8 cellular contexts compared by ENCODE assay signal in the genomic region with DNA sequence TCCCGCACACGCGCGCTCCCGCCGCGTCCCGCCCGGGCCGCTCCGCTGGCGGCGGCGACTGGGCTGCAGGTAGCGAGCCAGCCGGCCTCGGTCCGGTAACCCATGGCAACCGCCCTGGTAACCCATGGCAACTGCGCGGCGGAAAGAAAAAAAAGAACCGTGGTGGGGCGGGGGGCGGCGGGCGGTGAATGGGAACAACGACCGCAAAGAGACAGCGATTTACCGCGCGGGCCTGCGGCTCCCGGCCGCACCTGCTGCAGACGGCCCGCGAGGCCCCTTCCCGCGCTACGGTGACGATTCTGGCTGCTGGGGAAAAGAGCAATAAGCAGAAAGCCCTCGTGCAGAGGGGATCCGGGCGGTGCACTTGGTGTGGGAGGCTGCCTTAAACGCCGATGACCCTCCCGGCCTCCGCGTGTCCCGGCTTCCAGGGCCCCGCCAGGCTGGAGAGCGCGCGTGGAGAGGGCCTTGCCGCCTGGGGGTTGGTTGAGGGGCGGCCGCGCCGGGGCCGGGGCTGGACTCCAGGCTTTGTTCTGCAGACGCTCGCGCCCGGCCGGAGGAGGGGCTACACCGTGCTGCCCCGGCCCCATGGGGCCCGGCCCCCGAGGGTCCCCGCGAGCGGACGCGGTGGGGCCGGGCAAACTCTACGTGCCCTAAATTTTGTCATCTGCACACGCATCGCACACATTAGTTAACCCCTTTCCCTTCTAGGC.
DNase-seq lines count a peak whose midpoint lies in the region; ATAC-seq and TF ChIP-seq lines count a peak whose summit lies in the region.

No MANE protein-coding gene starts in this region.

- TF ChIP-seq CTCF in GM10248 (IDR thresholded peaks at IDR 0.05; ENCODE audit: control extremely low read depth, extremely low read depth, low read depth, missing control alignments) = no peak
- no peak for TF ChIP-seq CTCF in activated B cell treated with CpG ODN at 0.5 μM for 24 hours (IDR thresholded peaks at IDR 0.05)
- no peak for TF ChIP-seq CTCF in mucosa of descending colon (IDR thresholded peaks at IDR 0.05)

- H3K27me3 ChIP-seq in HAP-1 (ENCODE audit: low read depth) = no peaks in the 10 kb centered on the region; the same call in none of the 2 replicates
- no peaks in the 10 kb centered on the region for H3K27me3 ChIP-seq in effector memory CD4-positive, alpha-beta T cell (replicated peaks; ENCODE audit: control insufficient read depth, insufficient read depth, low read length, poor library complexity, severe bottlenecking)

- H3K4me3 Mint-ChIP-seq in activated B cell treated with CpG ODN at 0.5 μM for 24 hours = peak overlapping the region; percentile 83

- H3K4me1 ChIP-seq in HAP-1 (peaks cover 7% of the 10 kb centered on the region), mucosa of descending colon (ENCODE audit: low read depth) (no peaks in the 10 kb centered on the region)
- H3K4me1 ChIP-seq in effector memory CD4-positive, alpha-beta T cell (ENCODE audit: control insufficient read depth, insufficient read depth, low read length, poor library complexity, severe bottlenecking) = no peaks in the 10 kb centered on the region

- H3K4me3 ChIP-seq in HAP-1 (peak overlapping the region; percentile 49), mucosa of descending colon (peak overlapping the region; percentile 17)
- H3K4me3 ChIP-seq in effector memory CD4-positive, alpha-beta T cell (ENCODE audit: insufficient read depth, low read depth, low read length, poor library complexity, severe bottlenecking) = peak overlapping the region; percentile 63

- no peak overlapping the region for H3K27ac Mint-ChIP-seq in activated B cell treated with CpG ODN at 0.5 μM for 24 hours

- H3K36me3 Mint-ChIP-seq in activated B cell treated with CpG ODN at 0.5 μM for 24 hours (ENCODE audit: low read depth) = peaks cover 23% of the 10 kb centered on the region

- H3K4me1 Mint-ChIP-seq in activated B cell treated with CpG ODN at 0.5 μM for 24 hours = peaks cover 4% of the 10 kb centered on the region

- peak; percentile 46 for ATAC-seq in activated B cell treated with CpG ODN at 0.5 μM for 24 hours (ENCODE audit: low read depth)
- ATAC-seq in mucosa of descending colon = peak; percentile 70

- intact Hi-C loops in activated B cell treated with CpG ODN at 0.5 μM for 24 hours (cut with micrococcal nuclease) = loop anchor here (2.0 to 5.0 kb wide), 3 partner anchors 481 to 784 kb away; a partner anchor contains a TSS
- intact Hi-C loops in mucosa of descending colon (cut with DNase I, micrococcal nuclease) = loop anchor here in 1 of 2 donors (5.0 to 10.0 kb wide), 3 partner anchors 128 to 778 kb away; a partner anchor contains a TSS

- H3K9me3 Mint-ChIP-seq in activated B cell treated with CpG ODN at 0.5 μM for 24 hours = no peaks in the 10 kb centered on the region

- POLR2A ChIA-PET in GM10248 (lab: Yijun Ruan, JAX) = no interaction called here
- POLR2A ChIA-PET in activated B cell treated with CpG ODN at 0.5 μM for 24 hours (lab: Charles Lee) = interaction anchor here (0.6 to 2.9 kb wide), 2 partner anchors 22 to 1229 kb away, joined by 3 to 13 read pairs; no protein-coding TSS in a partner anchor

- in situ Hi-C loops in HAP-1 (cut with MboI; ENCODE audit: low sequenced_read_pairs) = no loop called here

- CTCF ChIA-PET in GM10248 (lab: Yijun Ruan, JAX) (interaction anchor here (1.0 to 3.2 kb wide), 18 partner anchors 11 to 785 kb away, joined by 3 to 26 read pairs (median 6); no protein-coding TSS in a partner anchor), activated B cell treated with CpG ODN at 0.5 μM for 24 hours (lab: Charles Lee) (interaction anchor here (1.2 to 3.7 kb wide), 13 partner anchors 8 to 820 kb away, joined by 4 to 36 read pairs (median 9); no protein-coding TSS in a partner anchor)

- H3K9me3 ChIP-seq in HAP-1 (no peaks in the 10 kb centered on the region), mucosa of descending colon (no peaks in the 10 kb centered on the region)
- no peaks in the 10 kb centered on the region for H3K9me3 ChIP-seq in effector memory CD4-positive, alpha-beta T cell (ENCODE audit: control insufficient read depth, low read length)

- DNase-seq in GM10248 (ENCODE audit: extremely low spot score) (peak; percentile 36), HAP-1 (ENCODE audit: low spot score in 2 of 2) (peak; percentile 30 to 81), NAMALWA (ENCODE audit: low spot score) (peak; percentile 80), activated B cell treated with CpG ODN at 0.5 μM for 24 hours (peak; percentile 47), mucosa of descending colon (peak; percentile 39 to 69 (median 63)), substantia nigra (lab: John Stamatoyannopoulos, UW) (peak in 43 of 49 donors; percentile 14 to 86 (median 55)), GOT3 (lab: John Stamatoyannopoulos, UW) (no peak)
- DNase-seq in effector memory CD4-positive, alpha-beta T cell = peak in 2 of 3 donors; percentile 18 to 29

- peaks cover 2% of the 10 kb centered on the region for H3K27me3 Mint-ChIP-seq in activated B cell treated with CpG ODN at 0.5 μM for 24 hours

- H3K36me3 ChIP-seq in HAP-1 (replicated peaks) (no peaks in the 10 kb centered on the region), mucosa of descending colon (ENCODE audit: low read depth) (no peaks in the 10 kb centered on the region)
- H3K36me3 ChIP-seq in effector memory CD4-positive, alpha-beta T cell (ENCODE audit: control insufficient read depth, insufficient read depth, low read length) = no peaks in the 10 kb centered on the region

- no peak overlapping the region for H3K27ac ChIP-seq in effector memory CD4-positive, alpha-beta T cell (ENCODE audit: insufficient read depth, low read length, poor library complexity, severe bottlenecking)
- H3K27ac ChIP-seq in substantia nigra (ENCODE audit: low read depth, low read length, poor library complexity, severe bottlenecking) = peak overlapping the region; percentile 81
